ENCODE assay signal across 2 cellular contexts in the genomic region with DNA sequence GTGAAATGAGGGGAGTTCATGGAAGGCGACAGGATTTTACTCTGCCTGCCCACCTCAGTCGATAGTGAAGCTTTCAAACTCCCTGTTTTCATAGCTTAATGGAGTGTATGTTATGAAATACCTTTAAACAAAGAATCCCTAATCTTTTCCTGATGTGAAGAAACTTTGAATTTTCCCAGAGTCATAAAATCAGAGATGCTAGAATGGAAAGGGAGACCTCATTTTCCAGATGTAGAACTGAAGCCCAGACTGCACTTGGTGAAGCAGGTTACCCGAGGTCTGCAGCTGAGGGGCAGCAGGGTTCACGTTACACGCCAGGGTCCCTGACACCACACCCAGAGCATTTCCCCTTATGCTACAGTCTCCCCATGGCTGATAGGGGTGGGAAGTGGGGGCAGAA.
TF ChIP-seq lines count a peak whose summit lies in the region.

No MANE protein-coding gene starts in this region.

TF ChIP-seq in A549, 52 proteins besides CTCF, POLR2A, EP300 and RAD21 (continued from another document):
- TF ChIP-seq, protein P1, sequence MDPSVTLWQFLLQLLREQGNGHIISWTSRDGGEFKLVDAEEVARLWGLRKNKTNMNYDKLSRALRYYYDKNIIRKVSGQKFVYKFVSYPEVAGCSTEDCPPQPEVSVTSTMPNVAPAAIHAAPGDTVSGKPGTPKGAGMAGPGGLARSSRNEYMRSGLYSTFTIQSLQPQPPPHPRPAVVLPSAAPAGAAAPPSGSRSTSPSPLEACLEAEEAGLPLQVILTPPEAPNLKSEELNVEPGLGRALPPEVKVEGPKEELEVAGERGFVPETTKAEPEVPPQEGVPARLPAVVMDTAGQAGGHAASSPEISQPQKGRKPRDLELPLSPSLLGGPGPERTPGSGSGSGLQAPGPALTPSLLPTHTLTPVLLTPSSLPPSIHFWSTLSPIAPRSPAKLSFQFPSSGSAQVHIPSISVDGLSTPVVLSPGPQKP (IDR thresholded peaks at IDR 0.05; ENCODE audit: low read depth, low read length): no peak
- no peak for TF ChIP-seq HEYL (CRISPR knock-in tag; IDR thresholded peaks at IDR 0.05)

TF ChIP-seq in GM23338, 12 proteins besides CTCF, POLR2A, EP300 and RAD21:
- TF ChIP-seq, protein P2, sequence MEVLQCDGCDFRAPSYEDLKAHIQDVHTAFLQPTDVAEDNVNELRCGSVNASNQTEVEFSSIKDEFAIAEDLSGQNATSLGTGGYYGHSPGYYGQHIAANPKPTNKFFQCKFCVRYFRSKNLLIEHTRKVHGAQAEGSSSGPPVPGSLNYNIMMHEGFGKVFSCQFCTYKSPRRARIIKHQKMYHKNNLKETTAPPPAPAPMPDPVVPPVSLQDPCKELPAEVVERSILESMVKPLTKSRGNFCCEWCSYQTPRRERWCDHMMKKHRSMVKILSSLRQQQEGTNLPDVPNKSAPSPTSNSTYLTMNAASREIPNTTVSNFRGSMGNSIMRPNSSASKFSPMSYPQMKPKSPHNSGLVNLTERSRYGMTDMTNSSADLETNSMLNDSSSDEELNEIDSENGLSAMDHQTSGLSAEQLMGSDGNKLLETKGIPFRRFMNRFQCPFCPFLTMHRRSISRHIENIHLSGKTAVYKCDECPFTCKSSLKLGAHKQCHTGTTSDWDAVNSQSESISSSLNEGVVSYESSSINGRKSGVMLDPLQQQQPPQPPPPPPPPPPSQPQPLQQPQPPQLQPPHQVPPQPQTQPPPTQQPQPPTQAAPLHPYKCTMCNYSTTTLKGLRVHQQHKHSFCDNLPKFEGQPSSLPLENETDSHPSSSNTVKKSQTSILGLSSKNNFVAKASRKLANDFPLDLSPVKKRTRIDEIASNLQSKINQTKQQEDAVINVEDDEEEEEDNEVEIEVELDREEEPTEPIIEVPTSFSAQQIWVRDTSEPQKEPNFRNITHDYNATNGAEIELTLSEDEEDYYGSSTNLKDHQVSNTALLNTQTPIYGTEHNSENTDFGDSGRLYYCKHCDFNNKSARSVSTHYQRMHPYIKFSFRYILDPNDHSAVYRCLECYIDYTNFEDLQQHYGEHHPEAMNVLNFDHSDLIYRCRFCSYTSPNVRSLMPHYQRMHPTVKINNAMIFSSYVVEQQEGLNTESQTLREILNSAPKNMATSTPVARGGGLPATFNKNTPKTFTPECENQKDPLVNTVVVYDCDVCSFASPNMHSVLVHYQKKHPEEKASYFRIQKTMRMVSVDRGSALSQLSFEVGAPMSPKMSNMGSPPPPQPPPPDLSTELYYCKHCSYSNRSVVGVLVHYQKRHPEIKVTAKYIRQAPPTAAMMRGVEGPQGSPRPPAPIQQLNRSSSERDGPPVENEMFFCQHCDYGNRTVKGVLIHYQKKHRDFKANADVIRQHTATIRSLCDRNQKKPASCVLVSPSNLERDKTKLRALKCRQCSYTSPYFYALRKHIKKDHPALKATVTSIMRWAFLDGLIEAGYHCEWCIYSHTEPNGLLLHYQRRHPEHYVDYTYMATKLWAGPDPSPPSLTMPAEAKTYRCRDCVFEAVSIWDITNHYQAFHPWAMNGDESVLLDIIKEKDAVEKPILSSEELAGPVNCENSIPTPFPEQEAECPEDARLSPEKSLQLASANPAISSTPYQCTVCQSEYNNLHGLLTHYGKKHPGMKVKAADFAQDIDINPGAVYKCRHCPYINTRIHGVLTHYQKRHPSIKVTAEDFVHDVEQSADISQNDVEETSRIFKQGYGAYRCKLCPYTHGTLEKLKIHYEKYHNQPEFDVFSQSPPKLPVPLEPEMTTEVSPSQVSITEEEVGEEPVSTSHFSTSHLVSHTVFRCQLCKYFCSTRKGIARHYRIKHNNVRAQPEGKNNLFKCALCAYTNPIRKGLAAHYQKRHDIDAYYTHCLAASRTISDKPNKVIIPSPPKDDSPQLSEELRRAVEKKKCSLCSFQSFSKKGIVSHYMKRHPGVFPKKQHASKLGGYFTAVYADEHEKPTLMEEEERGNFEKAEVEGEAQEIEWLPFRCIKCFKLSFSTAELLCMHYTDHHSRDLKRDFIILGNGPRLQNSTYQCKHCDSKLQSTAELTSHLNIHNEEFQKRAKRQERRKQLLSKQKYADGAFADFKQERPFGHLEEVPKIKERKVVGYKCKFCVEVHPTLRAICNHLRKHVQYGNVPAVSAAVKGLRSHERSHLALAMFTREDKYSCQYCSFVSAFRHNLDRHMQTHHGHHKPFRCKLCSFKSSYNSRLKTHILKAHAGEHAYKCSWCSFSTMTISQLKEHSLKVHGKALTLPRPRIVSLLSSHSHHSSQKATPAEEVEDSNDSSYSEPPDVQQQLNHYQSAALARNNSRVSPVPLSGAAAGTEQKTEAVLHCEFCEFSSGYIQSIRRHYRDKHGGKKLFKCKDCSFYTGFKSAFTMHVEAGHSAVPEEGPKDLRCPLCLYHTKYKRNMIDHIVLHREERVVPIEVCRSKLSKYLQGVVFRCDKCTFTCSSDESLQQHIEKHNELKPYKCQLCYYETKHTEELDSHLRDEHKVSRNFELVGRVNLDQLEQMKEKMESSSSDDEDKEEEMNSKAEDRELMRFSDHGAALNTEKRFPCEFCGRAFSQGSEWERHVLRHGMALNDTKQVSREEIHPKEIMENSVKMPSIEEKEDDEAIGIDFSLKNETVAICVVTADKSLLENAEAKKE (CRISPR knock-in tag; IDR thresholded peaks at IDR 0.05): no peak
- TF ChIP-seq POLR2AphosphoS5 (IDR thresholded peaks at IDR 0.05; ENCODE audit: low read depth) (no peak), NANOG (IDR thresholded peaks at IDR 0.05; ENCODE audit: borderline replicate concordance) (no peak), CREB1 (CRISPR knock-in tag; IDR thresholded peaks at IDR 0.05; ENCODE audit: low read depth) (no peak), ZNF114 (CRISPR knock-in tag; IDR thresholded peaks at IDR 0.05) (no peak), EZH2phosphoT487 (IDR thresholded peaks at IDR 0.05; ENCODE audit: unreplicated experiment) (no peak), STAT1 (IDR thresholded peaks at IDR 0.05; ENCODE audit: unreplicated experiment) (no peak), ZNF331 (CRISPR knock-in tag; IDR thresholded peaks at IDR 0.05; ENCODE audit: low read depth) (no peak), EZH2 (IDR thresholded peaks at IDR 0.05; ENCODE audit: low read depth, unreplicated experiment) (no peak), JUNB (IDR thresholded peaks at IDR 0.05; ENCODE audit: unreplicated experiment) (no peak)
- TF ChIP-seq, protein P3, sequence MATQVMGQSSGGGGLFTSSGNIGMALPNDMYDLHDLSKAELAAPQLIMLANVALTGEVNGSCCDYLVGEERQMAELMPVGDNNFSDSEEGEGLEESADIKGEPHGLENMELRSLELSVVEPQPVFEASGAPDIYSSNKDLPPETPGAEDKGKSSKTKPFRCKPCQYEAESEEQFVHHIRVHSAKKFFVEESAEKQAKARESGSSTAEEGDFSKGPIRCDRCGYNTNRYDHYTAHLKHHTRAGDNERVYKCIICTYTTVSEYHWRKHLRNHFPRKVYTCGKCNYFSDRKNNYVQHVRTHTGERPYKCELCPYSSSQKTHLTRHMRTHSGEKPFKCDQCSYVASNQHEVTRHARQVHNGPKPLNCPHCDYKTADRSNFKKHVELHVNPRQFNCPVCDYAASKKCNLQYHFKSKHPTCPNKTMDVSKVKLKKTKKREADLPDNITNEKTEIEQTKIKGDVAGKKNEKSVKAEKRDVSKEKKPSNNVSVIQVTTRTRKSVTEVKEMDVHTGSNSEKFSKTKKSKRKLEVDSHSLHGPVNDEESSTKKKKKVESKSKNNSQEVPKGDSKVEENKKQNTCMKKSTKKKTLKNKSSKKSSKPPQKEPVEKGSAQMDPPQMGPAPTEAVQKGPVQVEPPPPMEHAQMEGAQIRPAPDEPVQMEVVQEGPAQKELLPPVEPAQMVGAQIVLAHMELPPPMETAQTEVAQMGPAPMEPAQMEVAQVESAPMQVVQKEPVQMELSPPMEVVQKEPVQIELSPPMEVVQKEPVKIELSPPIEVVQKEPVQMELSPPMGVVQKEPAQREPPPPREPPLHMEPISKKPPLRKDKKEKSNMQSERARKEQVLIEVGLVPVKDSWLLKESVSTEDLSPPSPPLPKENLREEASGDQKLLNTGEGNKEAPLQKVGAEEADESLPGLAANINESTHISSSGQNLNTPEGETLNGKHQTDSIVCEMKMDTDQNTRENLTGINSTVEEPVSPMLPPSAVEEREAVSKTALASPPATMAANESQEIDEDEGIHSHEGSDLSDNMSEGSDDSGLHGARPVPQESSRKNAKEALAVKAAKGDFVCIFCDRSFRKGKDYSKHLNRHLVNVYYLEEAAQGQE (IDR thresholded peaks at IDR 0.05; ENCODE audit: unreplicated experiment): no peak
- TF ChIP-seq, protein P4, sequence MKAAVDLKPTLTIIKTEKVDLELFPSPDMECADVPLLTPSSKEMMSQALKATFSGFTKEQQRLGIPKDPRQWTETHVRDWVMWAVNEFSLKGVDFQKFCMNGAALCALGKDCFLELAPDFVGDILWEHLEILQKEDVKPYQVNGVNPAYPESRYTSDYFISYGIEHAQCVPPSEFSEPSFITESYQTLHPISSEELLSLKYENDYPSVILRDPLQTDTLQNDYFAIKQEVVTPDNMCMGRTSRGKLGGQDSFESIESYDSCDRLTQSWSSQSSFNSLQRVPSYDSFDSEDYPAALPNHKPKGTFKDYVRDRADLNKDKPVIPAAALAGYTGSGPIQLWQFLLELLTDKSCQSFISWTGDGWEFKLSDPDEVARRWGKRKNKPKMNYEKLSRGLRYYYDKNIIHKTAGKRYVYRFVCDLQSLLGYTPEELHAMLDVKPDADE (IDR thresholded peaks at IDR 0.05): no peak
